9 cellular contexts compared by ENCODE assay signal in genomic region chr4:7434766-7435150, GRCh38. TPM values are rescaled to one million over a fixed set of nuclear protein-coding genes. Genes with fewer than 3 reads are reported as not detected.
DNase-seq lines count a peak whose midpoint lies in the region; TF ChIP-seq lines count a peak whose summit lies in the region.
"Had no signal": no experiment of that assay in that cellular context is flagged by ENCODE, and none has a peak within 500 bp of the region (broad histone marks: within the 10 kb centered on the region; RNA-seq: fewer than 3 reads in every experiment).

Gene PSAPL1, minus strand, starts transcription at chr4:7434930. Its CDS starts 51 bp downstream, at chr4:7434879.

- no peak within 1 kb of the TSS for H4K8ac ChIP-seq in neuronal stem cell (ENCODE audit: low read depth, low read length)

- peak within 1 kb of the TSS; percentile 47 for H2BK15ac ChIP-seq in neuronal stem cell (ENCODE audit: low read length)

- DNase-seq in ELR (ENCODE audit: low read depth) (peak; percentile 68), NCI-H2029 (lab: John Stamatoyannopoulos, UW) (peak; percentile 49), fibroblast of mammary gland (ENCODE audit: low read depth) (peak; percentile 12), neuronal stem cell (ENCODE audit: low spot score) (no peak), NCI-H2107 treated with DMSO at 0.1 percent for 48 hours (lab: John Stamatoyannopoulos, UW; ENCODE audit: unreplicated experiment) (no peak), Karpas-422 (no peak)
- DNase-seq in activated T-helper 2 cell treated with anti-CD3 and anti-CD28 coated beads, Interferon-gamma antibody, Interleukin-2, Interleukin-4, amounts not matched to agents 10 μg/mL and 5 μg/mL and 100 μg/mL, durations not matched to agents 14 hours and 24 hours and 36 hours (ENCODE audit: low spot score) = no peak
- DNase-seq in activated naive CD4-positive, alpha-beta T cell treated with anti-CD3 and anti-CD28 coated beads, Interleukin-2, amount 50 U/mL, for 16 hours = no peak

- H4K91ac ChIP-seq in neuronal stem cell (ENCODE audit: low read depth, low read length, poor library complexity) = no peak within 1 kb of the TSS

- intact Hi-C loops in activated T-helper 2 cell treated with anti-CD3 and anti-CD28 coated beads, Interferon-gamma antibody, Interleukin-2, Interleukin-4, amounts not matched to agents 10 μg/mL and 5 μg/mL and 100 μg/mL, durations not matched to agents 14 hours and 24 hours and 36 hours (cut with micrococcal nuclease) = no loop called here

- H3K9ac ChIP-seq in neuronal stem cell (ENCODE audit: low read depth, low read length, poor library complexity) (peak within 1 kb of the TSS; percentile 2), Karpas-422 (ENCODE audit: low read length) (no peak within 1 kb of the TSS)

- no peak within 1 kb of the TSS for H2BK5ac ChIP-seq in neuronal stem cell (ENCODE audit: low read length)

- no peak within 1 kb of the TSS for H3K27ac Mint-ChIP-seq in activated T-helper 2 cell treated with anti-CD3 and anti-CD28 coated beads, Interferon-gamma antibody, Interleukin-2, Interleukin-4, amounts not matched to agents 10 μg/mL and 5 μg/mL and 100 μg/mL, durations not matched to agents 14 hours and 24 hours and 36 hours

- no peaks in the 10 kb centered on the region for H3K27me3 ChIP-seq in neuronal stem cell (ENCODE audit: control insufficient read depth in 3 of 3, insufficient read depth in 3 of 3, low read depth in 1 of 3, low read length in 3 of 3)
- H3K27me3 ChIP-seq in Karpas-422 (ENCODE audit: low read length) = no peaks in the 10 kb centered on the region

- H3K14ac ChIP-seq in neuronal stem cell (ENCODE audit: low read length) = no peak within 1 kb of the TSS

- no peaks in the 10 kb centered on the region for H3K79me1 ChIP-seq in neuronal stem cell (ENCODE audit: low read depth, low read length)

- no peak within 1 kb of the TSS for H3K4ac ChIP-seq in neuronal stem cell (ENCODE audit: low read length)

- peak within 1 kb of the TSS; percentile 83 for H3K18ac ChIP-seq in neuronal stem cell (ENCODE audit: low read length)

- H2AK5ac ChIP-seq in neuronal stem cell (ENCODE audit: low read depth, low read length) = peak within 1 kb of the TSS; percentile 96

- no peak within 1 kb of the TSS for H2BK120ac ChIP-seq in neuronal stem cell (ENCODE audit: low read depth, low read length)

- no peaks in the 10 kb centered on the region for H3K79me2 ChIP-seq in Karpas-422 (ENCODE audit: low read length)

- H3K4me1 ChIP-seq in neuronal stem cell (ENCODE audit: control insufficient read depth in 2 of 2, insufficient read depth in 1 of 2, low read depth in 1 of 2, low read length in 2 of 2) (peaks cover 0 to 18% of the 10 kb centered on the region in 2 donors), Karpas-422 (ENCODE audit: low read length) (no peaks in the 10 kb centered on the region)

- H2BK12ac ChIP-seq in neuronal stem cell (ENCODE audit: low read length) = peak within 1 kb of the TSS; percentile 60

- H3K27ac ChIP-seq in neuronal stem cell (replicated peaks; ENCODE audit: low read length) = no peak within 1 kb of the TSS
- H3K27ac ChIP-seq in Karpas-422 (ENCODE audit: low read length) = no peak within 1 kb of the TSS

- no peaks in the 10 kb centered on the region for H3K4me1 Mint-ChIP-seq in activated T-helper 2 cell treated with anti-CD3 and anti-CD28 coated beads, Interferon-gamma antibody, Interleukin-2, Interleukin-4, amounts not matched to agents 10 μg/mL and 5 μg/mL and 100 μg/mL, durations not matched to agents 14 hours and 24 hours and 36 hours (ENCODE audit: low read depth)

- H2AFZ ChIP-seq in neuronal stem cell (ENCODE audit: low read length) (no peak within 1 kb of the TSS), Karpas-422 (ENCODE audit: low read length) (no peak within 1 kb of the TSS)

- no peaks in the 10 kb centered on the region for H3K9me2 ChIP-seq in Karpas-422 (replicated peaks; ENCODE audit: insufficient read depth, low read length)

- no peaks in the 10 kb centered on the region for H3K9me3 Mint-ChIP-seq in activated T-helper 2 cell treated with anti-CD3 and anti-CD28 coated beads, Interferon-gamma antibody, Interleukin-2, Interleukin-4, amounts not matched to agents 10 μg/mL and 5 μg/mL and 100 μg/mL, durations not matched to agents 14 hours and 24 hours and 36 hours

- H3K9me3 ChIP-seq in neuronal stem cell (replicated peaks in 1 of 2; ENCODE audit: control insufficient read depth in 2 of 2, insufficient read depth in 1 of 2, low read depth in 1 of 2, low read length in 2 of 2) (peaks cover 0 to 5% of the 10 kb centered on the region in 2 donors), Karpas-422 (ENCODE audit: low read length) (no peaks in the 10 kb centered on the region)

- H3K36me3 ChIP-seq in neuronal stem cell (replicated peaks in 1 of 2; ENCODE audit: control insufficient read depth in 2 of 2, insufficient read depth in 2 of 2, low read length in 2 of 2) (no peaks in the 10 kb centered on the region), Karpas-422 (ENCODE audit: insufficient read depth, low read length) (no peaks in the 10 kb centered on the region)

- H3K36me3 Mint-ChIP-seq in activated T-helper 2 cell treated with anti-CD3 and anti-CD28 coated beads, Interferon-gamma antibody, Interleukin-2, Interleukin-4, amounts not matched to agents 10 μg/mL and 5 μg/mL and 100 μg/mL, durations not matched to agents 14 hours and 24 hours and 36 hours (ENCODE audit: low read depth) = no peaks in the 10 kb centered on the region

- H3K4me3 ChIP-seq in fibroblast of mammary gland (ENCODE audit: control insufficient read depth, low read depth, low read length) (no peak within 1 kb of the TSS), neuronal stem cell (ENCODE audit: low read length in 2 of 2) (peak within 1 kb of the TSS in 1 of 2 donors; percentile 30), Karpas-422 (ENCODE audit: low read length) (no peak within 1 kb of the TSS)

- no peak within 1 kb of the TSS for H3K4me3 Mint-ChIP-seq in activated T-helper 2 cell treated with anti-CD3 and anti-CD28 coated beads, Interferon-gamma antibody, Interleukin-2, Interleukin-4, amounts not matched to agents 10 μg/mL and 5 μg/mL and 100 μg/mL, durations not matched to agents 14 hours and 24 hours and 36 hours (ENCODE audit: low read depth)

- no peaks in the 10 kb centered on the region for H4K20me1 ChIP-seq in Karpas-422 (ENCODE audit: insufficient read depth, low read depth, low read length)

- H3K4me2 ChIP-seq in neuronal stem cell (ENCODE audit: insufficient read depth, low read length, poor library complexity, severe bottlenecking) (no peak within 1 kb of the TSS), Karpas-422 (ENCODE audit: low read depth, low read length, poor library complexity, severe bottlenecking) (no peak within 1 kb of the TSS)

- no peak for TF ChIP-seq CTCF in fibroblast of mammary gland (conservative IDR thresholded peaks at IDR 0.05; ENCODE audit: control insufficient read depth, insufficient read depth, low read depth, low read length)

- WGBS in neuronal stem cell (ENCODE audit: extremely low coverage in 2 of 2, insufficient read length in 2 of 2, insufficient replicate concordance in 1 of 2), 2 donors = no CpG with 5 or more reads among the region's 7 CpGs

- H3K27me3 Mint-ChIP-seq in activated T-helper 2 cell treated with anti-CD3 and anti-CD28 coated beads, Interferon-gamma antibody, Interleukin-2, Interleukin-4, amounts not matched to agents 10 μg/mL and 5 μg/mL and 100 μg/mL, durations not matched to agents 14 hours and 24 hours and 36 hours (ENCODE audit: low read depth) = no peaks in the 10 kb centered on the region

- peak within 1 kb of the TSS; percentile 17 for H3K23ac ChIP-seq in neuronal stem cell (ENCODE audit: low read depth, low read length, poor library complexity)

RNA-seq across cellular contexts. Expression of gene PSAPL1, which starts in this region (rescaled TPM):
- polyA plus RNA-seq in neuronal stem cell (2013, experiment 1 of 2) = 0.01 TPM
- polyA plus RNA-seq in neuronal stem cell (2013, experiment 2 of 2) = not detected
- total RNA-seq in activated T-helper 2 cell treated with anti-CD3 and anti-CD28 coated beads, Interferon-gamma antibody, Interleukin-2, Interleukin-4, amounts not matched to agents 10 μg/mL and 5 μg/mL and 100 μg/mL, durations not matched to agents 14 hours and 24 hours and 36 hours = not detected in 2 replicates
- total RNA-seq in Karpas-422 (2014; rRNA removed; shearing (Covaris generic); ENCODE audit: low replicate concordance) = not detected in 2 replicates
- total RNA-seq: SK-MEL-5 had no signal

Comparison
In these comparisons a context has a peak if more than half of its experiments do, and no peak if none do; other contexts are left out.
1. DNase-seq: peak in ELR (single experiment), NCI-H2029 (single experiment) and fibroblast of mammary gland (single experiment); none in neuronal stem cell (single experiment), activated T-helper 2 cell treated with anti-CD3 and anti-CD28 coated beads, Interferon-gamma antibody, Interleukin-2, Interleukin-4, amounts not matched to agents 10 μg/mL and 5 μg/mL and 100 μg/mL, durations not matched to agents 14 hours and 24 hours and 36 hours (single experiment), NCI-H2107 treated with DMSO at 0.1 percent for 48 hours (single experiment), Karpas-422 (single experiment) and activated naive CD4-positive, alpha-beta T cell treated with anti-CD3 and anti-CD28 coated beads, Interleukin-2, amount 50 U/mL, for 16 hours (single experiment).